ENCODE assay signal across 17 cellular contexts in the genomic region with DNA sequence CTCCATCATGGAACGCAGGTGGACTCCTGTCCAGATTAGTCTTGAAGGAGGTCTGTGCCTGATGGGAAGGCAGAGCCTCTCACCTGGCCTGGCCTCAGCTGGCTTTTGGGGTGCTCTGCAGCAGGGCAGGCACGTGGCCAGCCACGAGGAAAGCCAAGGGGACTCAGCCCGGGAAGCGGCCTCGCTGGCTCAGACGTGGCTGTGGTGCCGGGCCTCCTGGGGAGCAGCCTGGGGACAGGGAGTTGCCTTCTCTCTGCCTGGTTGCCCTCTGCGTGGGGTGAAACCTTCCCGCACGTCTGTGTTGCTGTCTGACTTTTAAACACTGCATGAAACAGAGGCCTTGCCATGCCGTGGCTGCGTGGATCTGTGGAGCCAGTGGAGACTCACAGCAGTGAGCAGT. TPM values are rescaled to one million over a fixed set of nuclear protein-coding genes. Genes with fewer than 3 reads are reported as not detected.
A peak's percentile ranks its signal among the peaks of the same experiment; 100 is the strongest.
DNase-seq lines count a peak whose midpoint lies in the region; ATAC-seq and TF ChIP-seq lines count a peak whose summit lies in the region.
"Had no signal": no experiment of that assay in that cellular context is flagged by ENCODE, and none has a peak within 500 bp of the region (broad histone marks: within the 10 kb centered on the region; RNA-seq: fewer than 3 reads in every experiment).

No MANE protein-coding gene starts in this region.

- H3K36me3 ChIP-seq in upper lobe of right lung = no peaks in the 10 kb centered on the region

- no peaks in the 10 kb centered on the region for H3K4me1 ChIP-seq in upper lobe of right lung
- H3K4me1 ChIP-seq: BLaER1 had no signal

- H3K4me3 ChIP-seq in upper lobe of right lung = no peak overlapping the region
- H3K4me3 ChIP-seq: BLaER1 had no signal

- no peak overlapping the region for H3K27ac ChIP-seq in upper lobe of right lung
- H3K27ac ChIP-seq: BLaER1, HL-60 had no signal

- H3K9me3 ChIP-seq in upper lobe of right lung = no peaks in the 10 kb centered on the region

- H3K27me3 ChIP-seq in upper lobe of right lung = no peaks in the 10 kb centered on the region
- H3K27me3 ChIP-seq: BLaER1 had no signal

- no peak for TF ChIP-seq CTCF in upper lobe of right lung (IDR thresholded peaks at IDR 0.05)

- intact Hi-C loops in upper lobe of right lung (cut with DNase I) = no loop called here

- DNase-seq in activated effector memory CD4-positive, alpha-beta T cell treated with anti-CD3 and anti-CD28 coated beads, Interleukin-2, amount 50 U/mL, for 16 hours = peak; percentile 54
- no peak for DNase-seq in activated effector memory CD4-positive, alpha-beta T cell treated with Interleukin-2 at 50 U/mL for 16 hours
- peak; percentile 21 for DNase-seq in D341Med (ENCODE audit: low spot score)
- DNase-seq in mesenteric fat pad (ENCODE audit: low spot score) = peak; percentile 62
- DNase-seq in upper lobe of right lung = peak; percentile 55
- no peak for DNase-seq in stimulated activated CD4-positive, alpha-beta T cell treated with anti-CD3 and anti-CD28 coated beads, Interleukin-2, amount 100 ng/mL, for 24 hours
- no peak for DNase-seq in pons (ENCODE audit: low spot score)
- DNase-seq: 8988T; AML-193; CD4-positive, CD25-positive, alpha-beta regulatory T cell; DMS 273 treated with DMSO at 0.1 percent for 48 hours; IMR-90 had no signal

- no peak for ATAC-seq in upper lobe of right lung
- ATAC-seq: HCT116 had no signal

RNA-seq across cellular contexts. Expression of gene RTP5, which starts 45.0 kb away (rescaled TPM):
- total RNA-seq in mesenteric fat pad = not detected
- total RNA-seq in upper lobe of right lung = not detected
- total RNA-seq: Daoy, H4, IMR-90 had no signal

RNA-seq across cellular contexts. Expression of gene PDCD1, which starts 55.8 kb away (rescaled TPM):
- total RNA-seq in mesenteric fat pad (0.42 TPM), upper lobe of right lung (1.8 TPM)
- total RNA-seq: Daoy, H4, IMR-90 had no signal

Comparison
In these comparisons a context has a peak if more than half of its experiments do, and no peak if none do; other contexts are left out.
1. DNase-seq: peak in activated effector memory CD4-positive, alpha-beta T cell treated with anti-CD3 and anti-CD28 coated beads, Interleukin-2, amount 50 U/mL, for 16 hours (single experiment), D341Med (single experiment), mesenteric fat pad (single experiment) and upper lobe of right lung (single experiment); none in activated effector memory CD4-positive, alpha-beta T cell treated with Interleukin-2 at 50 U/mL for 16 hours (single experiment), stimulated activated CD4-positive, alpha-beta T cell treated with anti-CD3 and anti-CD28 coated beads, Interleukin-2, amount 100 ng/mL, for 24 hours (0 of 2) and pons (single experiment).